19 cellular contexts compared by ENCODE assay signal in the genomic region with DNA sequence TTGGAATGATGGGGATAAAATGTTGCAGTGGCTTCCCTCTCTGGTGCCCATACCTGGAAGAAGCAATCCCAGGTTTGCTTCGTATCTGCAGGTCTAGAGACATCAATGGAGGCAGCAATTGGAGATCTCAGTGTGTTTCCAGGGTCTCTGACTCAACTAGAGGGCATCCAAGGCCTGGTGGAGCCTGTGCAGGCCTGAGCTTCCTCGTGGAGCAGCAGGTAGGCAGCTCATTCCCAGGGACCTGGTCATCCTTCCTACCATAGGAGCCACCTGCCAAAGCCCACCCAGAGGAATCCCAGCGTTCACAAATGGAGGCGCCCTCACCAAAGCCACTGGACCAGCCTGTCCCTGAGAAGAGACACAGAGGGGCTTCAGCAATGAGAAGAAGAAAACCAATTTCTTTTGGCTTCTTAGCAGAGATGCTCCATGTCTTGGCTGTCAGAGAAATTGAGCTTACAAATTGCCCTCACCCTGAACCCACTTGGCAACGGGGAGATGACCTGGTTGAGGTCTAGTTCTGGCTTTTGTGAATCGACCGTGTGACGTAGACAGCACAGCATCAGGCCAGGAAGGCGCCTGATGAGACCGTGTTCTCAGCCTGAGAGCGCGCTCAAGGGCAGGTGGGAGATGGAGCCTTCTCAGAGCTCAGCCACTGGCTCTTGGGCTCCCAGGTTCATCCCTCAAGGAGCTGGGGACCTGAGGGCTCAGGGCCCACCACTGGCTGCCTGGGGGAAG.
"Had no signal": no experiment of that assay in that cellular context is flagged by ENCODE, and none has a peak within 500 bp of the region (broad histone marks: within the 10 kb centered on the region; RNA-seq: fewer than 3 reads in every experiment).

No MANE protein-coding gene starts in this region.

- H3K9me3 Mint-ChIP-seq: activated T-helper 1 cell treated with anti-CD3 and anti-CD28 coated beads, Interleukin-12 subunit alpha, Interleukin-12 subunit beta, Interleukin-2, Interleukin-4 antibody, amounts not matched to agents 30 ng/mL and 10 ng/mL and 1 ng/mL, durations not matched to agents 14 hours and 24 hours and 36 hours; dendritic cell treated with granulocyte-macrophage colony-stimulating factor and Interleukin-4, amounts not matched to agents 40 ng/mL and 50 ng/mL, for 4 days; effector memory CD8-positive, alpha-beta T cell; nephron; stimulated activated naive B cell treated with anti-CD40 and anti-IgM and Interleukin-4, amounts not matched to agents 10 μg/mL and 1 μg/mL and 100 μg/mL, for 72 hours had no signal

- H3K4me2 ChIP-seq: hepatocyte had no signal

- H3K36me3 Mint-ChIP-seq: activated naive CD8-positive, alpha-beta T cell treated with anti-CD3 and anti-CD28 coated beads, Interleukin-2, amount 10 ng/mL, durations not matched to agents 7 days and 5 days; stimulated activated naive B cell treated with anti-CD40 and anti-IgM and Interleukin-4, amounts not matched to agents 10 μg/mL and 1 μg/mL and 100 μg/mL, for 72 hours had no signal

- H3K36me3 ChIP-seq: brain microvascular endothelial cell, left ventricle myocardium inferior, tibial nerve had no signal

- H3K9me3 ChIP-seq: left ventricle myocardium inferior, psoas muscle, tibial nerve had no signal

- H3K4me3 ChIP-seq: hepatocyte, left ventricle myocardium inferior, psoas muscle, tibial nerve had no signal

- H2AFZ ChIP-seq: hepatocyte had no signal

- DNase-seq: activated CD4-positive, alpha-beta T cell treated with anti-CD3 and anti-CD28 coated beads for 1 hour; activated CD4-positive, alpha-beta T cell treated with anti-CD3 and anti-CD28 coated beads, Interleukin-2, amount 50 U/mL, for 48 hours; activated naive CD4-positive, alpha-beta T cell; activated naive CD8-positive, alpha-beta T cell treated with anti-CD3 and anti-CD28 coated beads, Interleukin-2, amount 10 ng/mL, durations not matched to agents 7 days and 5 days; brain microvascular endothelial cell; effector memory CD8-positive, alpha-beta T cell; kidney; left ventricle myocardium inferior; mesendoderm; occipital lobe; psoas muscle; stimulated activated naive B cell treated with anti-CD40 and anti-IgM and Interleukin-4, amounts not matched to agents 10 μg/mL and 1 μg/mL and 100 μg/mL, for 72 hours had no signal

- H3K4me3 Mint-ChIP-seq: activated naive CD8-positive, alpha-beta T cell treated with anti-CD3 and anti-CD28 coated beads, Interleukin-2, amount 10 ng/mL, durations not matched to agents 7 days and 5 days; activated T-helper 1 cell treated with anti-CD3 and anti-CD28 coated beads, Interleukin-12 subunit alpha, Interleukin-12 subunit beta, Interleukin-2, Interleukin-4 antibody, amounts not matched to agents 30 ng/mL and 10 ng/mL and 1 ng/mL, durations not matched to agents 14 hours and 24 hours and 36 hours; dendritic cell treated with granulocyte-macrophage colony-stimulating factor and Interleukin-4, amounts not matched to agents 40 ng/mL and 50 ng/mL, for 4 days; effector memory CD8-positive, alpha-beta T cell; nephron; stimulated activated naive B cell treated with anti-CD40 and anti-IgM and Interleukin-4, amounts not matched to agents 10 μg/mL and 1 μg/mL and 100 μg/mL, for 72 hours had no signal

- H3K27ac Mint-ChIP-seq: activated T-helper 1 cell treated with anti-CD3 and anti-CD28 coated beads, Interleukin-12 subunit alpha, Interleukin-12 subunit beta, Interleukin-2, Interleukin-4 antibody, amounts not matched to agents 30 ng/mL and 10 ng/mL and 1 ng/mL, durations not matched to agents 14 hours and 24 hours and 36 hours; dendritic cell treated with granulocyte-macrophage colony-stimulating factor and Interleukin-4, amounts not matched to agents 40 ng/mL and 50 ng/mL, for 4 days; effector memory CD8-positive, alpha-beta T cell; stimulated activated naive B cell treated with anti-CD40 and anti-IgM and Interleukin-4, amounts not matched to agents 10 μg/mL and 1 μg/mL and 100 μg/mL, for 72 hours had no signal

- H3K27me3 ChIP-seq: brain microvascular endothelial cell, hepatocyte, tibial nerve had no signal

- ATAC-seq: effector memory CD8-positive, alpha-beta T cell; psoas muscle; stimulated activated naive B cell treated with anti-CD40 and anti-IgM and Interleukin-4, amounts not matched to agents 10 μg/mL and 1 μg/mL and 100 μg/mL, for 72 hours had no signal

- H3K27ac ChIP-seq: brain microvascular endothelial cell, epithelial cell of prostate, hepatocyte, left ventricle myocardium inferior, psoas muscle, tibial nerve, VCaP had no signal
